Comparison of ENCODE assay signal across 8 cellular contexts in genomic region chr2:97662895-97663625, GRCh38. TPM values are rescaled to one million over a fixed set of nuclear protein-coding genes. Genes with fewer than 3 reads are reported as not detected.
DNase-seq lines count a peak whose midpoint lies in the region; ATAC-seq and TF ChIP-seq lines count a peak whose summit lies in the region.

No MANE protein-coding gene starts in this region.

- H3K9me3 ChIP-seq in BLaER1 (no peaks in the 10 kb centered on the region), OCI-LY3 (ENCODE audit: insufficient read depth, low read length) (no peaks in the 10 kb centered on the region), esophagus (ENCODE audit: control insufficient read depth in 2 of 2, insufficient read depth in 1 of 2, low read depth in 1 of 2, low read length in 1 of 2) (no peaks in the 10 kb centered on the region), muscle layer of duodenum (ENCODE audit: control insufficient read depth in 1 of 2, low read length in 2 of 2) (no peaks in the 10 kb centered on the region)

- WGBS in esophagus, 2 donors: 0 to 1% methylated on average over 24 of the region's 24 CpGs

- H3K27ac Mint-ChIP-seq in activated T-cell treated with anti-CD3 and anti-CD28 coated beads, Interleukin-2, amount 50 U/mL, for 24 hours: peak overlapping the region; percentile 99

- H3K4me1 ChIP-seq in BLaER1 (peaks cover 29% of the 10 kb centered on the region), OCI-LY3 (ENCODE audit: low read length) (peaks cover 15% of the 10 kb centered on the region), esophagus (ENCODE audit: control insufficient read depth in 2 of 2, insufficient read depth in 2 of 2, low read length in 1 of 2) (peaks cover 6 to 12% of the 10 kb centered on the region in 2 donors), muscle layer of duodenum (ENCODE audit: control insufficient read depth in 1 of 2, insufficient read depth in 2 of 2, low read length in 2 of 2) (peaks cover 8 to 31% of the 10 kb centered on the region in 2 donors)

- peak; percentile 36 for ATAC-seq in GM19043 (IDR thresholded peaks at IDR 0.05; ENCODE audit: low read depth, unreplicated experiment)
- ATAC-seq in HG03342 (IDR thresholded peaks at IDR 0.05; ENCODE audit: unreplicated experiment): peak; percentile 46

- peak overlapping the region; percentile 97 for H3K4me2 ChIP-seq in BLaER1
- H3K4me2 ChIP-seq in OCI-LY3 (ENCODE audit: low read length): peak overlapping the region; percentile 93

- DNase-seq in activated T-cell treated with anti-CD3 and anti-CD28 coated beads, Interleukin-2, amount 50 U/mL, for 24 hours: peak; percentile 83
- peak; percentile 32 to 35 for DNase-seq in stimulated activated CD8-positive, alpha-beta memory T cell treated with anti-CD3 and anti-CD28 coated beads, Interleukin-7, amount 100 ng/mL, for 1 hour (ENCODE audit: low read depth in 2 of 2)

- H3K4me3 Mint-ChIP-seq in activated T-cell treated with anti-CD3 and anti-CD28 coated beads, Interleukin-2, amount 50 U/mL, for 24 hours: peak overlapping the region; percentile 94

- peak overlapping the region; percentile 93 for H3K27ac ChIP-seq in BLaER1
- H3K27ac ChIP-seq in OCI-LY3 (ENCODE audit: low read length): peak overlapping the region; percentile 33
- H3K27ac ChIP-seq in esophagus (ENCODE audit: low read depth in 2 of 2, low read length in 1 of 2): peak overlapping the region; percentile 97 to 98
- H3K27ac ChIP-seq in muscle layer of duodenum (ENCODE audit: low read length): peak overlapping the region; percentile 93

- H2AFZ ChIP-seq in OCI-LY3 (ENCODE audit: low read depth, low read length): no peak overlapping the region

- H3K27me3 Mint-ChIP-seq in activated T-cell treated with anti-CD3 and anti-CD28 coated beads, Interleukin-2, amount 50 U/mL, for 24 hours: no peaks in the 10 kb centered on the region

- peaks cover 36% of the 10 kb centered on the region for H3K4me1 Mint-ChIP-seq in activated T-cell treated with anti-CD3 and anti-CD28 coated beads, Interleukin-2, amount 50 U/mL, for 24 hours (ENCODE audit: low read depth)

- H3K36me3 ChIP-seq in BLaER1 (peaks cover 34% of the 10 kb centered on the region), OCI-LY3 (replicated peaks; ENCODE audit: low read depth, low read length) (peaks cover 3% of the 10 kb centered on the region), esophagus (ENCODE audit: control insufficient read depth in 2 of 2, insufficient read depth in 2 of 2, low read length in 1 of 2) (peaks cover 2 to 16% of the 10 kb centered on the region in 2 donors), muscle layer of duodenum (ENCODE audit: control insufficient read depth in 1 of 2, insufficient read depth in 2 of 2, low read length in 2 of 2) (peaks cover 11 to 26% of the 10 kb centered on the region in 2 donors)

- no peak for TF ChIP-seq CTCF in OCI-LY3 (IDR thresholded peaks at IDR 0.05; ENCODE audit: low read depth, low read length)

- H4K20me1 ChIP-seq in BLaER1: peaks cover 51% of the 10 kb centered on the region
- peaks cover 8% of the 10 kb centered on the region for H4K20me1 ChIP-seq in OCI-LY3 (ENCODE audit: insufficient read depth, low read length)

- H3K27me3 ChIP-seq in BLaER1 (no peaks in the 10 kb centered on the region), OCI-LY3 (ENCODE audit: low read depth, low read length) (no peaks in the 10 kb centered on the region), esophagus (ENCODE audit: control insufficient read depth in 1 of 2, insufficient read depth in 2 of 2, low read length in 2 of 2) (no peaks in the 10 kb centered on the region), muscle layer of duodenum (ENCODE audit: low read depth, low read length) (no peaks in the 10 kb centered on the region)

- H3K9ac ChIP-seq in BLaER1 (peak overlapping the region; percentile 93), OCI-LY3 (ENCODE audit: low read length) (peak overlapping the region; percentile 87)

- no peaks in the 10 kb centered on the region for H3K9me3 Mint-ChIP-seq in activated T-cell treated with anti-CD3 and anti-CD28 coated beads, Interleukin-2, amount 50 U/mL, for 24 hours

- H3K79me2 ChIP-seq in OCI-LY3 (ENCODE audit: low read length): peaks cover 34% of the 10 kb centered on the region

- H3K4me3 ChIP-seq in BLaER1: peak overlapping the region; percentile 96
- peak overlapping the region; percentile 95 for H3K4me3 ChIP-seq in OCI-LY3 (ENCODE audit: low read length)
- peak overlapping the region; percentile 67 to 72 for H3K4me3 ChIP-seq in esophagus (ENCODE audit: low read depth in 1 of 2, low read length in 2 of 2)
- peak overlapping the region; percentile 77 to 79 for H3K4me3 ChIP-seq in muscle layer of duodenum (ENCODE audit: low read depth in 1 of 2, low read length in 2 of 2)

- peaks cover 53% of the 10 kb centered on the region for H3K36me3 Mint-ChIP-seq in activated T-cell treated with anti-CD3 and anti-CD28 coated beads, Interleukin-2, amount 50 U/mL, for 24 hours (ENCODE audit: low read depth)

RNA-seq across cellular contexts. Expression of gene ACTR1B, which starts 0.8 kb away (rescaled TPM):
- 10 to 100 TPM; 39.2 to 40.9 TPM for polyA plus RNA-seq in esophagus

RNA-seq across cellular contexts. Expression of gene C2orf92, which starts 6.5 kb away (rescaled TPM):
- 10 to 100 TPM in 1 of 2 donors, 1 to 10 TPM in 1; 1.8 to 14.3 TPM for polyA plus RNA-seq in esophagus

RNA-seq across cellular contexts. Expression of gene COX5B, which starts 17.2 kb away (rescaled TPM):
- 100 to 1,000 TPM; 442 to 656 TPM for polyA plus RNA-seq in esophagus

RNA-seq across cellular contexts. Expression of gene ZAP70, which starts 50.3 kb away (rescaled TPM):
- polyA plus RNA-seq in esophagus: 1 to 10 TPM; 3.9 to 5.0 TPM

Comparison
In these comparisons a context has a peak if more than half of its experiments do, and no peak if none do; other contexts are left out.
1. Peak in every context shown above with its lines: DNase-seq, ATAC-seq, H3K4me3 ChIP-seq and H3K27ac ChIP-seq.
2. H3K27ac ChIP-seq: peak in every context shown above with its lines; median percentile 98 in esophagus; 93 in BLaER1; 93 in muscle layer of duodenum; 33 in OCI-LY3.